8 cellular contexts compared by ENCODE assay signal in the genomic region with DNA sequence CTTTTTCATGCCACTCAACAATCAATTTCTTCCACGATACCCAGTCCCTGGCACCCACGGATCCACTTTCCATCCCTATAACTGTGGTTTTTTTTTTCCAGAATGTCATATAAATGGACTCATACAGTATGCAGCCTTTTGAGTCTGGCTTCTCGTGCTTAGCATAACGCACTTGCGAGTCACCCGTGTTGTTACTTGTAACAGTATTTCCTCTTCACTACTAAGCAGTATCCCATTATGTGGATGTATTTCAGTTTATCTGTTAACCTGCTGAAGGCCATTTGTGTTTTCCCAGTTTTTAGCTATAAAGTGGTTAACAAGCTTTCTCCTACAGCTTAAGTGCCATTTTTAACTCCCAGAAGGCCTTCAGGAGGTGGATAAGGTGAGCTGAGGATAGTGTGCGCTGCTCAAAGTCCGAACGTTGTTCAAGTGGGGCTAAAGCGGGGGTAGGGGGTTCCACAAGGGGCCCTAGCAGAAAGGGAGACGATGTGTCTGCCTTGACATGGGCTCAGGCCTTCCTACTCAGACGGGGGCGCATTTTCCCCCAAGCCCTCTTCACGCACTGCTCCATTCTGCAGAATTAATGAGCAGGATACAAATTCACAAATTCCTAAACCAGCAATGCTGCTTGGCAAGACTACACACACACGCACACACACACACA. TPM values are rescaled to one million over a fixed set of nuclear protein-coding genes. Genes with fewer than 3 reads are reported as not detected.
DNase-seq lines count a peak whose midpoint lies in the region; ATAC-seq and TF ChIP-seq lines count a peak whose summit lies in the region.

No MANE protein-coding gene starts in this region.

- no peaks in the 10 kb centered on the region for H3K9me3 Mint-ChIP-seq in activated CD4-positive, alpha-beta memory T cell treated with anti-CD3 and anti-CD28 coated beads, Interleukin-2, amount 10 ng/mL, durations not matched to agents 7 days and 5 days

- peak overlapping the region; percentile 92; the same call in 1 of the 2 replicates for H3K56ac ChIP-seq in IMR-90 (ENCODE audit: extremely low read depth, insufficient read depth, low read length)

- DNase-seq in activated T-cell treated with anti-CD3 and anti-CD28 coated beads for 1 hour (ENCODE audit: low read depth) (peak; percentile 14), IMR-90 (peak; percentile 79), foreskin fibroblast (peak; percentile 34 to 66), osteoblast (ENCODE audit: insufficient read length, low spot score, missing footprints) (no peak), NCI-H774 (lab: John Stamatoyannopoulos, UW) (no peak)
- no peak for DNase-seq in activated T-cell treated with anti-CD3 and anti-CD28 coated beads, Interleukin-2, amount 50 U/mL, for 1 hour
- DNase-seq in activated CD4-positive, alpha-beta memory T cell treated with anti-CD3 and anti-CD28 coated beads, Interleukin-2, amount 10 ng/mL, durations not matched to agents 7 days and 5 days, result peak; percentile 43
- DNase-seq in NK-92 treated with Interleukin-12 subunit alpha and Interleukin-12 subunit beta, amount 100 ng/mL, for 24 hours (lab: John Stamatoyannopoulos, UW), result no peak

- peak overlapping the region; percentile 98 for H3K14ac ChIP-seq in IMR-90 (replicated peaks; ENCODE audit: low read depth, low read length)

- in situ Hi-C loops in IMR-90 (cut with MboI; ENCODE audit: low sequenced_read_pairs), result no loop called here

- peak overlapping the region; percentile 99 for H3K4ac ChIP-seq in IMR-90 (ENCODE audit: low read depth, low read length)

- no peak for TF ChIP-seq CTCF in IMR-90 (conservative IDR thresholded peaks at IDR 0.05; ENCODE audit: low read depth, low read length)
- TF ChIP-seq CTCF in foreskin fibroblast (IDR thresholded peaks at IDR 0.05; ENCODE audit: low read depth, low read length), result no peak
- TF ChIP-seq CTCF in osteoblast (IDR thresholded peaks at IDR 0.05; ENCODE audit: extremely low read depth, low read depth, low read length), result no peak

- H4K20me1 ChIP-seq in IMR-90 (ENCODE audit: insufficient read depth, low read length), result peaks cover 60% of the 10 kb centered on the region
- peaks cover 47% of the 10 kb centered on the region for H4K20me1 ChIP-seq in osteoblast (ENCODE audit: insufficient read depth, low read length)

- 0% methylated on average over 3 of the region's 15 CpGs; no CpG with 5 or more reads in 1 of the 2 experiments for WGBS in IMR-90 (ENCODE audit: extremely low coverage in 2 of 2, insufficient read length in 1 of 2), 2 experiments

- H4K8ac ChIP-seq in IMR-90 (ENCODE audit: low read depth in 2 of 2, low read length in 2 of 2), result peak overlapping the region; percentile 83 to 95

- H3K36me3 ChIP-seq in IMR-90 (ENCODE audit: control insufficient read depth, insufficient read depth, low read length), result peaks cover 5% of the 10 kb centered on the region
- peaks cover 1% of the 10 kb centered on the region for H3K36me3 ChIP-seq in osteoblast (ENCODE audit: insufficient read depth, low read length)

- H3K27ac ChIP-seq in IMR-90 (ENCODE audit: insufficient read depth, low read length) (peak overlapping the region; percentile 97), osteoblast (ENCODE audit: low read depth, low read length) (peak overlapping the region; percentile 87)

- H2BK15ac ChIP-seq in IMR-90 (ENCODE audit: low read depth, low read length), result peak overlapping the region; percentile 42; the same call in 2 of the 3 replicates

- H3K4me3 ChIP-seq in IMR-90 (ENCODE audit: insufficient read depth, low read depth, low read length) (peak overlapping the region; percentile 78), foreskin fibroblast (ENCODE audit: low read depth in 1 of 2, low read length in 2 of 2) (peak overlapping the region; percentile 76 to 92), osteoblast (ENCODE audit: insufficient read depth, low read length) (peak overlapping the region; percentile 94)

- no peaks in the 10 kb centered on the region for H3K27me3 Mint-ChIP-seq in activated CD4-positive, alpha-beta memory T cell treated with anti-CD3 and anti-CD28 coated beads, Interleukin-2, amount 10 ng/mL, durations not matched to agents 7 days and 5 days

- H3K23ac ChIP-seq in IMR-90 (ENCODE audit: low read depth, low read length), result peak overlapping the region; percentile 100

- H2AK9ac ChIP-seq in IMR-90 (replicated peaks; ENCODE audit: low read depth, low read length, poor library complexity), result peak overlapping the region; percentile 99

- H3K9me1 ChIP-seq in IMR-90 (ENCODE audit: insufficient read depth, low read length), result peaks cover 24% of the 10 kb centered on the region

- H2AK5ac ChIP-seq in IMR-90 (ENCODE audit: low read depth, low read length), result peak overlapping the region; percentile 97

- H4K5ac ChIP-seq in IMR-90 (ENCODE audit: low read depth, low read length), result peak overlapping the region; percentile 87

- dilution Hi-C loops in IMR-90 (cut with HindIII; ENCODE audit: low sequenced_read_pairs, unreplicated experiment), result no loop called here

- BruUV-seq in IMR-90 (replicated peaks; lab: Mats Ljungman, UMichigan), result TSS peak; percentile 37

- H3K4me3 Mint-ChIP-seq in activated CD4-positive, alpha-beta memory T cell treated with anti-CD3 and anti-CD28 coated beads, Interleukin-2, amount 10 ng/mL, durations not matched to agents 7 days and 5 days, result peak overlapping the region; percentile 94

- H2BK5ac ChIP-seq in IMR-90 (ENCODE audit: low read depth, low read length, poor library complexity, severe bottlenecking), result peak overlapping the region; percentile 93

- peak overlapping the region; percentile 94 for H4K91ac ChIP-seq in IMR-90 (ENCODE audit: insufficient read depth, low read depth, low read length)

- H2AFZ ChIP-seq in IMR-90 (replicated peaks; ENCODE audit: low read length, poor library complexity), result peak overlapping the region; percentile 87
- H2AFZ ChIP-seq in osteoblast (ENCODE audit: low read length), result peak overlapping the region; percentile 68

- CTCF ChIA-PET in IMR-90 (lab: Yijun Ruan, JAX), result interaction anchor here (0.6 kb wide), 1 partner anchor 468 kb away, joined by 4 read pairs; no protein-coding TSS in a partner anchor
- CTCF ChIA-PET in activated CD4-positive, alpha-beta memory T cell treated with anti-CD3 and anti-CD28 coated beads, Interleukin-2, amount 10 ng/mL, durations not matched to agents 7 days and 5 days (lab: Charles Lee), result interaction anchor here (0.6 to 2.7 kb wide), 3 partner anchors 48 to 410 kb away, joined by 3 to 13 read pairs (median 3); no protein-coding TSS in a partner anchor

- H3K4me2 ChIP-seq in IMR-90 (ENCODE audit: low read depth, low read length), result peak overlapping the region; percentile 70
- H3K4me2 ChIP-seq in osteoblast (ENCODE audit: insufficient read depth, low read length), result peak overlapping the region; percentile 94

- intact Hi-C loops in IMR-90 (cut with micrococcal nuclease), result loop anchor here (5.0 kb wide), 1 partner anchor 270 kb away; no protein-coding TSS in a partner anchor

- H3K79me1 ChIP-seq in IMR-90 (ENCODE audit: low read depth in 1 of 2, low read length in 2 of 2), result peaks cover 46 to 79% of the 10 kb centered on the region in 2 experiments

- H3K27me3 ChIP-seq in IMR-90 (ENCODE audit: control insufficient read depth, insufficient read depth, low read length), result no peaks in the 10 kb centered on the region
- no peaks in the 10 kb centered on the region for H3K27me3 ChIP-seq in osteoblast (ENCODE audit: insufficient read depth, low read length)

- ATAC-seq in IMR-90 (ENCODE audit: low read depth), result peak; percentile 32

- H3K9me3 ChIP-seq in IMR-90 (ENCODE audit: control insufficient read depth, insufficient read depth, low read length) (no peaks in the 10 kb centered on the region), osteoblast (ENCODE audit: low read depth, low read length) (no peaks in the 10 kb centered on the region)

- H3K27ac Mint-ChIP-seq in activated CD4-positive, alpha-beta memory T cell treated with anti-CD3 and anti-CD28 coated beads, Interleukin-2, amount 10 ng/mL, durations not matched to agents 7 days and 5 days, result peak overlapping the region; percentile 98

- no peak for TF ChIP-seq POLR2A in IMR-90 (IDR thresholded peaks at IDR 0.05; ENCODE audit: low read depth, low read length)

- H3K18ac ChIP-seq in IMR-90 (ENCODE audit: low read depth, low read length), result peak overlapping the region; percentile 92

- peak overlapping the region; percentile 91 for H2BK120ac ChIP-seq in IMR-90 (ENCODE audit: low read depth, low read length)

- peaks cover 71% of the 10 kb centered on the region for H3K4me1 Mint-ChIP-seq in activated CD4-positive, alpha-beta memory T cell treated with anti-CD3 and anti-CD28 coated beads, Interleukin-2, amount 10 ng/mL, durations not matched to agents 7 days and 5 days

- peak overlapping the region; percentile 99 for H3K9ac ChIP-seq in IMR-90 (ENCODE audit: low read depth, low read length)

- H3K79me2 ChIP-seq in osteoblast (ENCODE audit: insufficient read depth, low read length), result peaks cover 92% of the 10 kb centered on the region

- H2BK20ac ChIP-seq in IMR-90 (ENCODE audit: low read depth, low read length), result no peak overlapping the region

- no peak for TF ChIP-seq RAD21 in IMR-90 (IDR thresholded peaks at IDR 0.05; ENCODE audit: low read length)

- H3K4me1 ChIP-seq in IMR-90 (ENCODE audit: control insufficient read depth, insufficient read depth, low read length), result peaks cover 4% of the 10 kb centered on the region
- H3K4me1 ChIP-seq in osteoblast (ENCODE audit: insufficient read depth, low read length), result peaks cover 19% of the 10 kb centered on the region

- H3K36me3 Mint-ChIP-seq in activated CD4-positive, alpha-beta memory T cell treated with anti-CD3 and anti-CD28 coated beads, Interleukin-2, amount 10 ng/mL, durations not matched to agents 7 days and 5 days (ENCODE audit: low read depth), result peaks cover 49% of the 10 kb centered on the region

- POLR2A ChIA-PET in IMR-90 (lab: Charles Lee; ENCODE audit: unreplicated experiment), result no interaction called here
- POLR2A ChIA-PET in activated CD4-positive, alpha-beta memory T cell treated with anti-CD3 and anti-CD28 coated beads, Interleukin-2, amount 10 ng/mL, durations not matched to agents 7 days and 5 days (lab: Charles Lee), result interaction anchor here (0.6 to 3.5 kb wide), 15 partner anchors 12 to 395 kb away, joined by 3 to 27 read pairs (median 4); partner anchors contain the start of genes FLAD1 and PMVK

RNA-seq across cellular contexts. Expression of gene ADAR, which starts 0.8 kb away (rescaled TPM):
- total RNA-seq in IMR-90 (2012; rRNA removed) (101 and 131 TPM in 2 replicates), osteoblast (103 and 118 TPM in 2 replicates)
- 70.9 and 72.2 TPM in 2 replicates for polyA plus RNA-seq in IMR-90 (2012; rRNA removed)
- 28.3 and 36.9 TPM in 2 replicates for polyA plus RNA-seq in IMR-90 (2012; cell fraction: cytosol; rRNA removed)
- polyA plus RNA-seq in IMR-90 (2012; cell fraction: nucleus; rRNA removed; ENCODE audit: low replicate concordance), result 83.2 and 150 TPM in 2 replicates
- 100 to 1,000 TPM; 377 to 398 TPM for total RNA-seq in activated CD4-positive, alpha-beta memory T cell treated with anti-CD3 and anti-CD28 coated beads, Interleukin-2, amount 10 ng/mL, durations not matched to agents 7 days and 5 days

RNA-seq across cellular contexts. Expression of gene CHRNB2, which starts 39.6 kb away (rescaled TPM):
- total RNA-seq in IMR-90 (2012; rRNA removed), result under 0.01 TPM in 1 of 2 replicates, not detected in the other
- polyA plus RNA-seq in IMR-90 (2012; rRNA removed), result 0.03 and 0.09 TPM in 2 replicates
- polyA plus RNA-seq in IMR-90 (2012; cell fraction: cytosol; rRNA removed), result 0.05 TPM in 1 of 2 replicates, not detected in the other
- 0.03 and 0.11 TPM in 2 replicates for polyA plus RNA-seq in IMR-90 (2012; cell fraction: nucleus; rRNA removed; ENCODE audit: low replicate concordance)
- total RNA-seq in activated CD4-positive, alpha-beta memory T cell treated with anti-CD3 and anti-CD28 coated beads, Interleukin-2, amount 10 ng/mL, durations not matched to agents 7 days and 5 days, result not detected
- total RNA-seq in osteoblast, result under 0.01 TPM in 1 of 2 replicates, not detected in the other

RNA-seq across cellular contexts. Expression of gene UBE2Q1, which starts 48.8 kb away (rescaled TPM):
- total RNA-seq in IMR-90 (2012; rRNA removed), result 24.7 and 25.3 TPM in 2 replicates
- 20.6 and 21.3 TPM in 2 replicates for polyA plus RNA-seq in IMR-90 (2012; rRNA removed)
- 5.2 and 5.9 TPM in 2 replicates for polyA plus RNA-seq in IMR-90 (2012; cell fraction: cytosol; rRNA removed)
- polyA plus RNA-seq in IMR-90 (2012; cell fraction: nucleus; rRNA removed; ENCODE audit: low replicate concordance), result 17.5 and 18.6 TPM in 2 replicates
- total RNA-seq in activated CD4-positive, alpha-beta memory T cell treated with anti-CD3 and anti-CD28 coated beads, Interleukin-2, amount 10 ng/mL, durations not matched to agents 7 days and 5 days, result 100 to 1,000 TPM; 118 to 122 TPM
- 27.9 and 28.6 TPM in 2 replicates for total RNA-seq in osteoblast

Comparison
In these comparisons a context has a peak if more than half of its experiments do, and no peak if none do; other contexts are left out.
1. DNase-seq: peak in activated T-cell treated with anti-CD3 and anti-CD28 coated beads for 1 hour (single experiment), IMR-90 (single experiment), activated CD4-positive, alpha-beta memory T cell treated with anti-CD3 and anti-CD28 coated beads, Interleukin-2, amount 10 ng/mL, durations not matched to agents 7 days and 5 days (single experiment) and foreskin fibroblast (2 of 2); none in activated T-cell treated with anti-CD3 and anti-CD28 coated beads, Interleukin-2, amount 50 U/mL, for 1 hour (single experiment), osteoblast (single experiment), NK-92 treated with Interleukin-12 subunit alpha and Interleukin-12 subunit beta, amount 100 ng/mL, for 24 hours (single experiment) and NCI-H774 (single experiment).
2. Peak in every context shown above with its lines, with median percentiles within 50 percentile points of each other: H3K4me3 ChIP-seq.